1 cellular context compared by ENCODE assay signal in the genomic region with DNA sequence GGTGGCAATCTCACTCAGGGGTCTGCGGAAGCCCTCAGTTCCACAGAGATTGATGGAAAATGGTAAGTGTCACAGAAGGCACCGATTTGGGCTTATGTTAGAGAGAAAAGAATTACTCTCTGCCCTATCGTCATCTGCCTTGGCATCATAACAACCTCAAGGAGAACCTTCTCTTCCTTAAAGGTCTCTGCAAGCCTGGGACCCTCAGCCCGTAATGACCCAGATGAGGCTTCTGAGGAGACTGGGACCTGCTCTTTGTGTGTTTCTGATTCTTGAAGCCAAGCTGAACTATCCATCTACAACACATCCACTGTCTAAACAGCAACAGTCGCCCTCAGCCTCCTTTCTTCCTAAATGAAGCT.
TF ChIP-seq lines count a peak whose summit lies in the region.

No MANE protein-coding gene starts in this region.

TF ChIP-seq in WTC11, 78 proteins besides CTCF, POLR2A, EP300 and RAD21 (continued from another document):
- TF ChIP-seq, protein P1, sequence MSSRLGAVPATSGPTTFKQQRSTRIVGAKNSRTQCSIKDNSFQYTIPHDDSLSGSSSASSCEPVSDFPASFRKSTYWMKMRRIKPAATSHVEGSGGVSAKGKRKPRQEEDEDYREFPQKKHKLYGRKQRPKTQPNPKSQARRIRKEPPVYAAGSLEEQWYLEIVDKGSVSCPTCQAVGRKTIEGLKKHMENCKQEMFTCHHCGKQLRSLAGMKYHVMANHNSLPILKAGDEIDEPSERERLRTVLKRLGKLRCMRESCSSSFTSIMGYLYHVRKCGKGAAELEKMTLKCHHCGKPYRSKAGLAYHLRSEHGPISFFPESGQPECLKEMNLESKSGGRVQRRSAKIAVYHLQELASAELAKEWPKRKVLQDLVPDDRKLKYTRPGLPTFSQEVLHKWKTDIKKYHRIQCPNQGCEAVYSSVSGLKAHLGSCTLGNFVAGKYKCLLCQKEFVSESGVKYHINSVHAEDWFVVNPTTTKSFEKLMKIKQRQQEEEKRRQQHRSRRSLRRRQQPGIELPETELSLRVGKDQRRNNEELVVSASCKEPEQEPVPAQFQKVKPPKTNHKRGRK (CRISPR knock-in tag; IDR thresholded peaks at IDR 0.05; ENCODE audit: borderline replicate concordance): no peak
- TF ChIP-seq, protein P2, sequence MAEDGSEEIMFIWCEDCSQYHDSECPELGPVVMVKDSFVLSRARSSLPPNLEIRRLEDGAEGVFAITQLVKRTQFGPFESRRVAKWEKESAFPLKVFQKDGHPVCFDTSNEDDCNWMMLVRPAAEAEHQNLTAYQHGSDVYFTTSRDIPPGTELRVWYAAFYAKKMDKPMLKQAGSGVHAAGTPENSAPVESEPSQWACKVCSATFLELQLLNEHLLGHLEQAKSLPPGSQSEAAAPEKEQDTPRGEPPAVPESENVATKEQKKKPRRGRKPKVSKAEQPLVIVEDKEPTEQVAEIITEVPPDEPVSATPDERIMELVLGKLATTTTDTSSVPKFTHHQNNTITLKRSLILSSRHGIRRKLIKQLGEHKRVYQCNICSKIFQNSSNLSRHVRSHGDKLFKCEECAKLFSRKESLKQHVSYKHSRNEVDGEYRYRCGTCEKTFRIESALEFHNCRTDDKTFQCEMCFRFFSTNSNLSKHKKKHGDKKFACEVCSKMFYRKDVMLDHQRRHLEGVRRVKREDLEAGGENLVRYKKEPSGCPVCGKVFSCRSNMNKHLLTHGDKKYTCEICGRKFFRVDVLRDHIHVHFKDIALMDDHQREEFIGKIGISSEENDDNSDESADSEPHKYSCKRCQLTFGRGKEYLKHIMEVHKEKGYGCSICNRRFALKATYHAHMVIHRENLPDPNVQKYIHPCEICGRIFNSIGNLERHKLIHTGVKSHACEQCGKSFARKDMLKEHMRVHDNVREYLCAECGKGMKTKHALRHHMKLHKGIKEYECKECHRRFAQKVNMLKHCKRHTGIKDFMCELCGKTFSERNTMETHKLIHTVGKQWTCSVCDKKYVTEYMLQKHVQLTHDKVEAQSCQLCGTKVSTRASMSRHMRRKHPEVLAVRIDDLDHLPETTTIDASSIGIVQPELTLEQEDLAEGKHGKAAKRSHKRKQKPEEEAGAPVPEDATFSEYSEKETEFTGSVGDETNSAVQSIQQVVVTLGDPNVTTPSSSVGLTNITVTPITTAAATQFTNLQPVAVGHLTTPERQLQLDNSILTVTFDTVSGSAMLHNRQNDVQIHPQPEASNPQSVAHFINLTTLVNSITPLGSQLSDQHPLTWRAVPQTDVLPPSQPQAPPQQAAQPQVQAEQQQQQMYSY (CRISPR knock-in tag; IDR thresholded peaks at IDR 0.05): no peak
- TF ChIP-seq OVOL2 (CRISPR knock-in tag; IDR thresholded peaks at IDR 0.05; ENCODE audit: borderline replicate concordance) (no peak), TEAD4 (CRISPR knock-in tag; IDR thresholded peaks at IDR 0.05) (no peak)
- TF ChIP-seq, protein P3, sequence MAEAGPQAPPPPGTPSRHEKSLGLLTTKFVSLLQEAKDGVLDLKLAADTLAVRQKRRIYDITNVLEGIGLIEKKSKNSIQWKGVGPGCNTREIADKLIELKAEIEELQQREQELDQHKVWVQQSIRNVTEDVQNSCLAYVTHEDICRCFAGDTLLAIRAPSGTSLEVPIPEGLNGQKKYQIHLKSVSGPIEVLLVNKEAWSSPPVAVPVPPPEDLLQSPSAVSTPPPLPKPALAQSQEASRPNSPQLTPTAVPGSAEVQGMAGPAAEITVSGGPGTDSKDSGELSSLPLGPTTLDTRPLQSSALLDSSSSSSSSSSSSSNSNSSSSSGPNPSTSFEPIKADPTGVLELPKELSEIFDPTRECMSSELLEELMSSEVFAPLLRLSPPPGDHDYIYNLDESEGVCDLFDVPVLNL (CRISPR knock-in tag; IDR thresholded peaks at IDR 0.05; ENCODE audit: borderline replicate concordance, low read depth): no peak
